8 cellular contexts compared by ENCODE assay signal in the genomic region with DNA sequence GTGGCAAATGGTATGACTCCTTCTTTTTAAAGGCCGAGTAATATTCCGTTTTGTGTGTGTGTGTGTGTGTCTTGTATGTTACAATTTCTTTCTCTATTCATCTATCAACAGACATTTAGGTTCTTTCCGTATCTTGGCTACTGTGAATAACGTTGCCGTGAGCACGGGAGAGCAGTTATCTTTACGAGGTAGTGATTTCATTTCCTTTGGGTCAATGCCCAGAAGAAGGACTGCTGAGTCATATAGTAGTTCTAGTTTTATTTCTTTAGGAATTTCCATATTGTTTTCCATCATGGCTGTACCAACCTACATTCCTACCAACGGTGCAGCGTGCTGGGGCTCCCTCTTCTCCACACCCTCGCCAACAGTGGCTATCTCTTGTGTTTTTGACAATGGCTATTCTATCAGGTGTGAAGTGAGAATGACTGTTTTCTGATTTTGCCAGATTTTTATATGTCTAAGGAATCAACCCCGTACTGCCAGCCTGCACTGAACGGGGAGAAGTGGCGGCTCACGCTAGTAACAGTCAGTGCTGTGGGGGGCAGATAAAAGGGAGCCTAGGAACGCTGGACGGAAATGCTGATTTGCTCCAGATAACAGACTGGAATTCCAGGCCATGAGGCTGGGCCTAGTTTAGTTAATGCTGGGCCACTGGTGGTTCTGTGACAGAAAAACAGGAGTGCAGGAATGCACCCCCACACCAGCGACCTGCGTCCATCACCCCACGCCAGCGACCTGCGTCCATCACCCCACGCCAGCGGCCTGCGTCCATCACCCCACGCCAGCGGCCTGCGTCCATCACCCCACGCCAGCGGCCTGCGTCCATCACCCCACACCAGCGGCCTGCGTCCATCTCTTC.
A peak's percentile ranks its signal among the peaks of the same experiment; 100 is the strongest.
DNase-seq lines count a peak whose midpoint lies in the region; ATAC-seq and TF ChIP-seq lines count a peak whose summit lies in the region.

No MANE protein-coding gene starts in this region.

- POLR2A ChIA-PET in PC-3 (lab: Charles Lee; ENCODE audit: unreplicated experiment): no interaction called here

- H3K9me3 ChIP-seq in PC-3 (ENCODE audit: low read length): no peaks in the 10 kb centered on the region

- H3K36me3 ChIP-seq in PC-3 (ENCODE audit: low read depth, low read length): no peaks in the 10 kb centered on the region

- H3K4me3 ChIP-seq in PC-3 (ENCODE audit: low read length): no peak overlapping the region

- no peaks in the 10 kb centered on the region for H4K20me1 ChIP-seq in PC-3 (ENCODE audit: low read length)

- H3K79me2 ChIP-seq in PC-3 (ENCODE audit: low read length): peaks cover 13% of the 10 kb centered on the region; the same call in 1 of the 2 replicates

- peaks cover 59% of the 10 kb centered on the region for H3K4me1 ChIP-seq in PC-3 (ENCODE audit: insufficient read depth, low read length)

- H3K27ac Mint-ChIP-seq in CD14-positive monocyte (peak overlapping the region; percentile 99 to 100 (median 100)), nephron progenitor cell (peak overlapping the region; percentile 60)

- no TSS peak for BruUV-seq in PC-3 (replicated peaks; lab: Mats Ljungman, UMichigan)

- H3K9me3 Mint-ChIP-seq in CD14-positive monocyte: peaks cover 0 to 3% (median 0%) of the 10 kb centered on the region in 7 donors
- H3K9me3 Mint-ChIP-seq in nephron progenitor cell: no peaks in the 10 kb centered on the region

- H3K4me2 ChIP-seq in PC-3 (ENCODE audit: low read length): peak overlapping the region; percentile 50

- DNase-seq in CD14-positive monocyte (ENCODE audit: low spot score) (no peak), PC-3 (peak; percentile 97), epithelial cell of prostate (ENCODE audit: low read depth, low spot score) (peak; percentile 77), nephron progenitor cell (no peak), anterior cingulate cortex (lab: John Stamatoyannopoulos, UW) (no peak), NCI-H748 treated with DMSO at 0.1 percent for 48 hours (lab: John Stamatoyannopoulos, UW) (no peak)
- DNase-seq in effector CD8-positive, alpha-beta T cell (lab: John Stamatoyannopoulos, UW): no peak
- no peak for DNase-seq in activated effector memory CD4-positive, alpha-beta T cell treated with Interleukin-2 at 50 U/mL for 16 hours

- no peaks in the 10 kb centered on the region for H3K27me3 ChIP-seq in PC-3 (ENCODE audit: low read length)

- TF ChIP-seq CTCF in CD14-positive monocyte (IDR thresholded peaks at IDR 0.05) (no peak), PC-3 (conservative IDR thresholded peaks at IDR 0.05; ENCODE audit: low read depth, low read length) (no peak), nephron progenitor cell (IDR thresholded peaks at IDR 0.05) (no peak)

- H3K4me3 Mint-ChIP-seq in CD14-positive monocyte: no peak overlapping the region
- H3K4me3 Mint-ChIP-seq in nephron progenitor cell: no peak overlapping the region

- H2AFZ ChIP-seq in PC-3 (ENCODE audit: low read length): 0 out of 2 replicates have a peak overlapping the region, but pooled peaks have one; percentile 22

- intact Hi-C loops in CD14-positive monocyte (cut with micrococcal nuclease) (loop anchor here (5.0 to 10.0 kb wide), 5 partner anchors 98 to 616 kb away; a partner anchor contains a TSS), PC-3 (cut with micrococcal nuclease) (loop anchor here (2.0 to 10.0 kb wide), 2 partner anchors 232 to 338 kb away; no protein-coding TSS in a partner anchor)

- H3K4me1 Mint-ChIP-seq in CD14-positive monocyte (peaks cover 91% of the 10 kb centered on the region), nephron progenitor cell (peaks cover 42% of the 10 kb centered on the region)

- H3F3A ChIP-seq in PC-3 (ENCODE audit: low read length, unreplicated experiment): peaks cover 3% of the 10 kb centered on the region

- H3K27ac ChIP-seq in PC-3 (ENCODE audit: low read length): peak overlapping the region; percentile 88
- H3K27ac ChIP-seq in epithelial cell of prostate: peak overlapping the region; percentile 63

- ATAC-seq in PC-3: peak; percentile 48

- CTCF ChIA-PET in PC-3 (lab: Charles Lee): no interaction called here

- H3K9ac ChIP-seq in PC-3 (ENCODE audit: low read length): peak overlapping the region; percentile 63

- H3K9me2 ChIP-seq in PC-3 (replicated peaks; ENCODE audit: low read length): no peaks in the 10 kb centered on the region

- H3K36me3 Mint-ChIP-seq in CD14-positive monocyte: peaks cover 0 to 2% of the 10 kb centered on the region in 2 donors
- peaks cover 5% of the 10 kb centered on the region for H3K36me3 Mint-ChIP-seq in nephron progenitor cell (ENCODE audit: low read depth)

- H3K27me3 Mint-ChIP-seq in CD14-positive monocyte (ENCODE audit: low read depth in 3 of 3): peaks cover 0 to 4% (median 0%) of the 10 kb centered on the region in 3 donors
- H3K27me3 Mint-ChIP-seq in nephron progenitor cell (ENCODE audit: low read depth, poor library complexity): peaks cover 9% of the 10 kb centered on the region

Comparison
In these comparisons a context has a peak if more than half of its experiments do, and no peak if none do; other contexts are left out.
1. DNase-seq: peak in PC-3 (single experiment) and epithelial cell of prostate (single experiment); none in CD14-positive monocyte (single experiment), nephron progenitor cell (single experiment), effector CD8-positive, alpha-beta T cell (single experiment), anterior cingulate cortex (0 of 58), NCI-H748 treated with DMSO at 0.1 percent for 48 hours (single experiment) and activated effector memory CD4-positive, alpha-beta T cell treated with Interleukin-2 at 50 U/mL for 16 hours (single experiment).